Comparison of ENCODE assay signal across 9 cellular contexts in genomic region chr11:1414650-1415049, GRCh38. TPM values are rescaled to one million over a fixed set of nuclear protein-coding genes. Genes with fewer than 3 reads are reported as not detected.
"Had no signal": no experiment of that assay in that cellular context is flagged by ENCODE, and none has a peak within 500 bp of the region (broad histone marks: within the 10 kb centered on the region; RNA-seq: fewer than 3 reads in every experiment).

No MANE protein-coding gene starts in this region.

- ATAC-seq: HCT116, HepG2 had no signal

- H3K27ac Mint-ChIP-seq: HFFc6 had no signal

- H3K36me3 Mint-ChIP-seq: IgD-negative memory B cell had no signal

- H3K4me1 Mint-ChIP-seq: IgD-negative memory B cell had no signal

- H3K27ac ChIP-seq: GM23248, HL-60 had no signal

- H3K4me3 Mint-ChIP-seq: HFFc6, IgD-negative memory B cell had no signal

- H3K9ac ChIP-seq: GM23248 had no signal

- H3K4me3 ChIP-seq: GM23248, HAP-1 had no signal

- FAIRE-seq: HepG2 had no signal

- DNase-seq: GM23248, GOT3, H7, HFFc6 had no signal

- H3K27me3 Mint-ChIP-seq: IgD-negative memory B cell had no signal

- H3K4me1 ChIP-seq: HAP-1 had no signal

- H2AFZ ChIP-seq: GM23248 had no signal

- H3K36me3 ChIP-seq: HAP-1 had no signal

RNA-seq across cellular contexts. Expression of gene BRSK2, which starts 24.9 kb away (rescaled TPM):
- polyA plus RNA-seq: GM23248, IgD-negative memory B cell had no signal
